Comparison of ENCODE assay signal across 25 cellular contexts in genomic region chr20:59573837-59574236, GRCh38. TPM values are rescaled to one million over a fixed set of nuclear protein-coding genes. Genes with fewer than 3 reads are reported as not detected.
"Had no signal": no experiment of that assay in that cellular context is flagged by ENCODE, and none has a peak within 500 bp of the region (broad histone marks: within the 10 kb centered on the region; RNA-seq: fewer than 3 reads in every experiment).

No MANE protein-coding gene starts in this region.

- H3K27ac Mint-ChIP-seq: naive thymus-derived CD8-positive, alpha-beta T cell; progenitor cell of endocrine pancreas; stimulated activated memory B cell treated with anti-CD40 and anti-IgM and Interleukin-4, amounts not matched to agents 10 μg/mL and 1 μg/mL and 100 μg/mL, for 72 hours had no signal

- H3K9me3 ChIP-seq: heart left ventricle, mucosa of descending colon, pancreas, stomach, thoracic aorta, transverse colon had no signal

- H3K4me2 ChIP-seq: smooth muscle cell had no signal

- ATAC-seq: esophagus mucosa; heart left ventricle; left lobe of liver; mucosa of descending colon; naive thymus-derived CD8-positive, alpha-beta T cell; pancreas; right cardiac atrium; stimulated activated memory B cell treated with anti-CD40 and anti-IgM and Interleukin-4, amounts not matched to agents 10 μg/mL and 1 μg/mL and 100 μg/mL, for 72 hours had no signal

- FAIRE-seq: endometrium, frontal cortex, pancreas had no signal

- H3K36me3 Mint-ChIP-seq: stimulated activated memory B cell treated with anti-CD40 and anti-IgM and Interleukin-4, amounts not matched to agents 10 μg/mL and 1 μg/mL and 100 μg/mL, for 72 hours had no signal

- H3K9me3 Mint-ChIP-seq: naive thymus-derived CD8-positive, alpha-beta T cell; neural crest cell; stimulated activated memory B cell treated with anti-CD40 and anti-IgM and Interleukin-4, amounts not matched to agents 10 μg/mL and 1 μg/mL and 100 μg/mL, for 72 hours had no signal

- DNase-seq: cortex of kidney; effector CD8-positive, alpha-beta T cell; heart left ventricle; hippocampal formation; kidney glomerular epithelial cell; mammary epithelial cell; mucosa of descending colon; pancreas; stimulated activated CD4-positive, alpha-beta T cell treated with anti-CD3 and anti-CD28 coated beads, Interleukin-4, amount 100 ng/mL, for 24 hours; transverse colon had no signal

- H3K4me3 Mint-ChIP-seq: neural crest cell; stimulated activated memory B cell treated with anti-CD40 and anti-IgM and Interleukin-4, amounts not matched to agents 10 μg/mL and 1 μg/mL and 100 μg/mL, for 72 hours had no signal

- H3K27ac ChIP-seq: dorsolateral prefrontal cortex, heart left ventricle, pancreas, stomach, thoracic aorta, transverse colon had no signal

- H3K4me1 ChIP-seq: pancreas had no signal

- H3K36me3 ChIP-seq: heart left ventricle, pancreas, stomach, thoracic aorta, transverse colon had no signal

- H3K4me3 ChIP-seq: dorsolateral prefrontal cortex, heart left ventricle, mucosa of descending colon, pancreas, smooth muscle cell, stomach, thoracic aorta, transverse colon had no signal

RNA-seq across cellular contexts. Expression of gene PHACTR3, which starts 30.5 kb away (rescaled TPM):
- total RNA-seq: esophagus mucosa; fibroblast of lung; glomerular endothelial cell; naive thymus-derived CD8-positive, alpha-beta T cell; thoracic aorta had no signal
- polyA plus RNA-seq: fibroblast of lung; naive thymus-derived CD8-positive, alpha-beta T cell had no signal
